In genomic region chr3:49929333-49930240, GRCh38 we compare ENCODE assay signal across 8 cellular contexts. TPM values are rescaled to one million over a fixed set of nuclear protein-coding genes. Genes with fewer than 3 reads are reported as not detected.
A peak's percentile ranks its signal among the peaks of the same experiment; 100 is the strongest.
DNase-seq lines count a peak whose midpoint lies in the region; ATAC-seq, FAIRE-seq and TF ChIP-seq lines count a peak whose summit lies in the region.

MON1A (minus strand) TSS chr3:49929811; CDS start chr3:49913346, 16,465 bp downstream.

- peak within 1 kb of the TSS; percentile 93 for H3K4me3 ChIP-seq in AG10803 (ENCODE audit: low read length)
- H3K4me3 ChIP-seq in keratinocyte (ENCODE audit: control insufficient read depth in 2 of 3, extremely low read depth in 1 of 3, insufficient read depth in 2 of 3, low read depth in 1 of 3, low read length in 3 of 3): peak within 1 kb of the TSS; percentile 71 to 95 (median 91)

- H4K20me1 ChIP-seq in keratinocyte (ENCODE audit: control insufficient read depth, extremely low read depth, insufficient read depth, low read length): no peaks in the 10 kb centered on the region

- H3K4me1 ChIP-seq in keratinocyte (ENCODE audit: control insufficient read depth, extremely low read depth, insufficient read depth, low read length): peaks cover 20% of the 10 kb centered on the region

- TF ChIP-seq CTCF in AG10803 (conservative IDR thresholded peaks at IDR 0.05; ENCODE audit: low read length) (peak; percentile 16; the same call in 1 of the 2 replicates), keratinocyte (optimal IDR thresholded peaks at IDR 0.05 in 1 of 3, IDR thresholded peaks at IDR 0.05 in 1 of 3, conservative IDR thresholded peaks at IDR 0.05 in 1 of 3; ENCODE audit: extremely low read depth in 1 of 3, insufficient read depth in 2 of 3, low read length in 3 of 3) (peak; percentile 35 to 60 (median 49))

- no peaks in the 10 kb centered on the region for H3K27me3 ChIP-seq in keratinocyte (ENCODE audit: control insufficient read depth, extremely low read depth, insufficient read depth, low read length)

- H3K79me2 ChIP-seq in keratinocyte (ENCODE audit: control insufficient read depth, insufficient read depth, low read length): peaks cover 17% of the 10 kb centered on the region

- peak within 1 kb of the TSS; percentile 66 for H3K4me2 ChIP-seq in keratinocyte (ENCODE audit: control insufficient read depth, extremely low read depth, insufficient read depth, low read depth, low read length)

- ATAC-seq in GM18873 (IDR thresholded peaks at IDR 0.05; ENCODE audit: low FRiP score, unreplicated experiment) (peak; percentile 70), HG03135 (IDR thresholded peaks at IDR 0.05; ENCODE audit: unreplicated experiment) (peak; percentile 84)
- ATAC-seq in activated CD4-positive, CD25-positive, alpha-beta regulatory T cell treated with anti-CD3 and anti-CD28 coated beads, Interleukin-2, amount 50 U/mL, for 24 hours: peak; percentile 97 to 98

- peak within 1 kb of the TSS; percentile 95 for H2AFZ ChIP-seq in keratinocyte (ENCODE audit: control insufficient read depth, low read length)

- DNase-seq in AG10803 (ENCODE audit: low read depth) (peak; percentile 90), NCI-H345 treated with DMSO at 0.1 percent for 48 hours (lab: John Stamatoyannopoulos, UW; ENCODE audit: unreplicated experiment) (peak; percentile 48), cerebellar cortex (ENCODE audit: low spot score) (peak; percentile 93), keratinocyte (ENCODE audit: low read depth, low spot score) (peak; percentile 71)
- DNase-seq in stimulated activated CD4-positive, alpha-beta T cell treated with anti-CD3 and anti-CD28 coated beads, Interleukin-15, amount 100 ng/mL, for 1 hour (ENCODE audit: low read depth in 1 of 2, low spot score in 1 of 2): peak; percentile 70 to 81

- no peak for FAIRE-seq in keratinocyte (lab: Jason Lieb, UNC)

- H3K9ac ChIP-seq in keratinocyte (ENCODE audit: control insufficient read depth, extremely low read depth, insufficient read depth, low read length): peak within 1 kb of the TSS; percentile 75

- H3K9me1 ChIP-seq in keratinocyte (ENCODE audit: control insufficient read depth, extremely low read depth, insufficient read depth, low read length): peaks cover 3% of the 10 kb centered on the region

- H3K9me3 ChIP-seq in keratinocyte (ENCODE audit: control insufficient read depth, low read depth, low read length): no peaks in the 10 kb centered on the region

- dilution Hi-C loops in keratinocyte (cut with MboI; ENCODE audit: extremely low pct_ligation_motif_present, low sequenced_read_pairs): no loop called here

- peak within 1 kb of the TSS; percentile 37 for H3K27ac ChIP-seq in keratinocyte (ENCODE audit: control insufficient read depth, insufficient read depth, low read length)

- H3K36me3 ChIP-seq in keratinocyte (ENCODE audit: control insufficient read depth in 2 of 2, extremely low read depth in 1 of 2, insufficient read depth in 2 of 2, low read length in 2 of 2): peaks cover 0 to 4% of the 10 kb centered on the region in 2 experiments

RNA-seq across cellular contexts. Expression of gene MON1A, which starts in this region (rescaled TPM):
- polyA plus RNA-seq in keratinocyte: 10.7 to 14.9 TPM (median 14.7 TPM) in 3 replicates
- polyA plus RNA-seq in keratinocyte (2011; ENCODE audit: low read depth): 4.0 TPM
- polyA plus RNA-seq in keratinocyte (2011; cell fraction: cytosol; rRNA removed): 9.8 and 19.0 TPM in 2 replicates
- 11.0 and 15.9 TPM in 2 replicates for polyA plus RNA-seq in keratinocyte (2011; cell fraction: nucleus; rRNA removed)
- polyA plus RNA-seq in keratinocyte (2012; ENCODE audit: low replicate concordance): 8.3 and 14.7 TPM in 2 replicates
- polyA minus RNA-seq in keratinocyte: 7.8 to 23.6 TPM (median 11.8 TPM) in 3 replicates
- 28.8 TPM for polyA minus RNA-seq in keratinocyte (2011; cell fraction: cytosol; rRNA and poly(A)+ RNA removed)
- 7.1 TPM in 2 replicates for polyA minus RNA-seq in keratinocyte (2011; cell fraction: nucleus; rRNA and poly(A)+ RNA removed)

Comparison
In these comparisons a context has a peak if more than half of its experiments do, and no peak if none do; other contexts are left out.
1. Peak in every context shown above with its lines: DNase-seq, ATAC-seq, H3K4me3 ChIP-seq and H3K27ac ChIP-seq.